In the genomic region with DNA sequence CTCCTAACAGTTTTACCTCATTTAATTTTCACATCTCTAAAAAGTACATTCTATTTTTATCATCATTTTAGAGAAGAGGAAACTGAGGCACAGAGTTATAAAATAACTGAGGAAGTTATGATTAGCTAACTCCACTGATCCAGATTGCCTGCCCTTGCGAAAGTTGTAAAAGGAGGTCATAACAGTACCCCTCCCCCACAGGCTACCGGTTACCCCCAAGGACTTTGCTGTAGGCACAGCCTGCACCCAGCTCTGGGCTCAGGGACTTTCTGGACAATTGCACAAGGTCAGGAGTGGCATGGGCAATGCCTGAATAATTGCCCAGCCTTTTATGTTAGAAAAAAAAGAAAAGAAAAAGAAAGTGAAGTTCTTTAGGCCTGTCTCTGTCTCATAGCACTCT, we compare ENCODE assay signal across 19 cellular contexts.
DNase-seq lines count a peak whose midpoint lies in the region; ATAC-seq, FAIRE-seq and TF ChIP-seq lines count a peak whose summit lies in the region.
"Had no signal": no experiment of that assay in that cellular context is flagged by ENCODE, and none has a peak within 500 bp of the region (broad histone marks: within the 10 kb centered on the region; RNA-seq: fewer than 3 reads in every experiment).

No MANE protein-coding gene starts in this region.

- H3K4me2 ChIP-seq in BLaER1 treated with 17β-estradiol and CSF1 and Interleukin-3, amounts not matched to agents 10 nM and 100 nM, result peak overlapping the region in 6 of 11 experiments; percentile 6 to 62 (median 52); a peak in 9 of 22 replicates

- H3K36me3 ChIP-seq in BLaER1 treated with 17β-estradiol and CSF1 and Interleukin-3, amounts not matched to agents 10 nM and 100 nM, result no peaks in the 10 kb centered on the region
- H3K36me3 ChIP-seq: BE2C had no signal

- no peak overlapping the region for H3K4me3 ChIP-seq in BLaER1 treated with 17β-estradiol and CSF1 and Interleukin-3, amounts not matched to agents 10 nM and 100 nM
- H3K4me3 ChIP-seq: GM23248 had no signal

- no peaks in the 10 kb centered on the region for H3K27me3 ChIP-seq in BLaER1 treated with 17β-estradiol and CSF1 and Interleukin-3, amounts not matched to agents 10 nM and 100 nM

- H3K9ac ChIP-seq in BLaER1 treated with 17β-estradiol and CSF1 and Interleukin-3, amounts not matched to agents 10 nM and 100 nM, result peak overlapping the region in 4 of 11 experiments; percentile 11 to 59 (median 24); a peak in 3 of 22 replicates
- H3K9ac ChIP-seq: GM23248 had no signal

- DNase-seq in GM18507 (ENCODE audit: extremely low spot score, insufficient read length, low read depth), result no peak
- DNase-seq in SKM-1 (lab: John Stamatoyannopoulos, UW; ENCODE audit: unreplicated experiment), result peak; percentile 24
- DNase-seq in islet precursor cell, result peak; percentile 12
- no peak for DNase-seq in NCI-H226
- DNase-seq: BE2C; CD8-positive, alpha-beta T cell; COR-L47; DMS153; DMS79 treated with DMSO at 0.1 percent for 48 hours; GDM1; GM23248; IMR-90 had no signal

- FAIRE-seq in GM18507 (lab: Jason Lieb, UNC), result peak; percentile 68
- FAIRE-seq: A204.1, D721Med, H54 had no signal

- ATAC-seq in SK-N-SH treated with all-trans-retinoic acid at 6 μM for 48 hours, result no peak
- ATAC-seq in GM21786 (IDR thresholded peaks at IDR 0.05; ENCODE audit: unreplicated experiment), result no peak
- ATAC-seq: CD8-positive, alpha-beta T cell; HCT116 had no signal

- no peak overlapping the region for H3K27ac ChIP-seq in BLaER1 treated with 17β-estradiol and CSF1 and Interleukin-3, amounts not matched to agents 10 nM and 100 nM
- H3K27ac ChIP-seq: GM23248 had no signal

- no peaks in the 10 kb centered on the region for H4K20me1 ChIP-seq in BLaER1 treated with 17β-estradiol and CSF1 and Interleukin-3, amounts not matched to agents 10 nM and 100 nM

- H3K4me1 ChIP-seq in BLaER1 treated with 17β-estradiol and CSF1 and Interleukin-3, amounts not matched to agents 10 nM and 100 nM, result peaks cover 0 to 17% (median 6%) of the 10 kb centered on the region in 10 experiments; a peak in 12 of 20 replicates
- H3K4me1 ChIP-seq: BE2C had no signal

- no peaks in the 10 kb centered on the region for H3K9me3 ChIP-seq in BLaER1 treated with 17β-estradiol and CSF1 and Interleukin-3, amounts not matched to agents 10 nM and 100 nM (replicated peaks in 1 of 11)
- H3K9me3 ChIP-seq: BE2C had no signal

TF ChIP-seq in SK-N-SH treated with all-trans-retinoic acid at 6 μM for 48 hours, 23 proteins besides CTCF, POLR2A, EP300 and RAD21:
- TF ChIP-seq GLIS3 (CRISPR knock-in tag; IDR thresholded peaks at IDR 0.05) (no peak), ZFP3 (CRISPR knock-in tag; IDR thresholded peaks at IDR 0.05) (no peak), ESRRG (CRISPR knock-in tag; IDR thresholded peaks at IDR 0.05) (no peak), ARNTL (CRISPR knock-in tag; IDR thresholded peaks at IDR 0.05; ENCODE audit: borderline replicate concordance, low read depth) (no peak)

Comparison
In these comparisons a context has a peak if more than half of its experiments do, and no peak if none do; other contexts are left out.
1. DNase-seq: peak in SKM-1 (single experiment) and islet precursor cell (single experiment); none in GM18507 (single experiment) and NCI-H226 (single experiment).